9 cellular contexts compared by ENCODE assay signal in genomic region chr11:36703055-36703404, GRCh38.
A peak's percentile ranks its signal among the peaks of the same experiment; 100 is the strongest.
DNase-seq lines count a peak whose midpoint lies in the region; ATAC-seq and TF ChIP-seq lines count a peak whose summit lies in the region.
"Had no signal": no experiment of that assay in that cellular context is flagged by ENCODE, and none has a peak within 500 bp of the region (broad histone marks: within the 10 kb centered on the region; RNA-seq: fewer than 3 reads in every experiment).

No MANE protein-coding gene starts in this region.

- intact Hi-C loops in sciatic nerve (cut with DNase I), result no loop called here

- ATAC-seq in GM19351 (IDR thresholded peaks at IDR 0.05; ENCODE audit: unreplicated experiment), result peak; percentile 77
- ATAC-seq in HG02798 (IDR thresholded peaks at IDR 0.05; ENCODE audit: poor library complexity, unreplicated experiment), result peak; percentile 73
- ATAC-seq in HG03575 (IDR thresholded peaks at IDR 0.05; ENCODE audit: extremely low read depth, insufficient number of reproducible peaks, low FRiP score, unreplicated experiment), result peak; percentile 23
- no peak for ATAC-seq in sciatic nerve

- no peak for TF ChIP-seq CTCF in GM10266 (IDR thresholded peaks at IDR 0.05; ENCODE audit: control insufficient read depth, insufficient read depth, low read depth, missing control alignments)

- DNase-seq in GM10266 (ENCODE audit: extremely low spot score) (peak; percentile 43), sciatic nerve (ENCODE audit: low spot score) (no peak), AML-193 (lab: John Stamatoyannopoulos, UW) (no peak), NCI-H446 (lab: John Stamatoyannopoulos, UW) (no peak)
- DNase-seq in activated CD4-positive, alpha-beta T cell treated with anti-CD3 and anti-CD28 coated beads, Interleukin-2, amount 50 U/mL, for 1 hour, result no peak
- DNase-seq: stimulated activated CD8-positive, alpha-beta memory T cell treated with anti-CD3 and anti-CD28 coated beads, Interleukin-4, amount 100 ng/mL, for 48 hours had no signal
